Comparison of ENCODE assay signal across 1 cellular context in genomic region chr1:29944253-29944652, GRCh38.
TF ChIP-seq lines count a peak whose summit lies in the region.

No MANE protein-coding gene starts in this region.

TF ChIP-seq in K562, 482 proteins besides CTCF, POLR2A, EP300 and RAD21 (continued from another document and continues in another):
- TF ChIP-seq MITF (IDR thresholded peaks at IDR 0.05), result no peak
- no peak for TF ChIP-seq GTF2B (IDR thresholded peaks at IDR 0.05; ENCODE audit: extremely low read depth, insufficient read length)
- TF ChIP-seq ZNF699 (CRISPR knock-in tag; IDR thresholded peaks at IDR 0.05; ENCODE audit: insufficient replicate concordance), result no peak
- TF ChIP-seq TCF3 (CRISPR knock-in tag; IDR thresholded peaks at IDR 0.05), result no peak
- TF ChIP-seq PCBP2 (IDR thresholded peaks at IDR 0.05; ENCODE audit: low read depth, low read length, poor library complexity, severe bottlenecking), result no peak
- TF ChIP-seq ELF1 (tag; IDR thresholded peaks at IDR 0.05), result peak; percentile 81
- TF ChIP-seq ZNF780A (CRISPR knock-in tag; IDR thresholded peaks at IDR 0.05), result no peak
- no peak for TF ChIP-seq ETS1 (conservative IDR thresholded peaks at IDR 0.05; ENCODE audit: control insufficient read depth, low read depth, low read length)
- no peak for TF ChIP-seq HMGN3 (IDR thresholded peaks at IDR 0.05; ENCODE audit: borderline replicate concordance, extremely low read depth, insufficient read length, low read depth, low read length)
- TF ChIP-seq RFX1 (IDR thresholded peaks at IDR 0.05), result no peak
- TF ChIP-seq ZMIZ1 (IDR thresholded peaks at IDR 0.05; ENCODE audit: low read depth in 2 of 2, low read length in 2 of 2), result no peak
- TF ChIP-seq ZSCAN32 (CRISPR knock-in tag; IDR thresholded peaks at IDR 0.05), result no peak
- TF ChIP-seq XRCC5 (IDR thresholded peaks at IDR 0.05; ENCODE audit: low read depth, low read length), result no peak
- no peak for TF ChIP-seq HNRNPK (IDR thresholded peaks at IDR 0.05; ENCODE audit: low read depth, low read length, poor library complexity, severe bottlenecking)
- TF ChIP-seq ZBTB1 (CRISPR knock-in tag; IDR thresholded peaks at IDR 0.05; ENCODE audit: borderline replicate concordance, low read depth), result no peak
- TF ChIP-seq KLF13 (tag; IDR thresholded peaks at IDR 0.05; ENCODE audit: borderline replicate concordance, low read depth), result no peak
- peak; percentile 34; the same call in 1 of the 2 replicates for TF ChIP-seq C11orf30 (IDR thresholded peaks at IDR 0.05; ENCODE audit: low read depth)
- TF ChIP-seq ZNF197 (CRISPR knock-in tag; IDR thresholded peaks at IDR 0.05; ENCODE audit: low read depth), result no peak
- TF ChIP-seq MAFG (tag; conservative IDR thresholded peaks at IDR 0.05), result no peak
- TF ChIP-seq ZNF398 (CRISPR knock-in tag; IDR thresholded peaks at IDR 0.05), result no peak
- peak; percentile 52; the same call in 1 of the 2 replicates for TF ChIP-seq KLF1 (tag; IDR thresholded peaks at IDR 0.05)
- no peak for TF ChIP-seq MBD1 (CRISPR knock-in tag; IDR thresholded peaks at IDR 0.05)
- TF ChIP-seq CCNT2 (IDR thresholded peaks at IDR 0.05; ENCODE audit: borderline replicate concordance, extremely low read depth, insufficient read length, low read depth, low read length), result no peak
- TF ChIP-seq ZNF143 (CRISPR knock-in tag; IDR thresholded peaks at IDR 0.05), result no peak
- TF ChIP-seq ATF3 (IDR thresholded peaks at IDR 0.05), result no peak
- TF ChIP-seq ATF3 (CRISPR knock-in tag; conservative IDR thresholded peaks at IDR 0.05), result no peak
- no peak for TF ChIP-seq SMAD3 (CRISPR knock-in tag; conservative IDR thresholded peaks at IDR 0.05)
- TF ChIP-seq ZNF124 (CRISPR knock-in tag; IDR thresholded peaks at IDR 0.05), result no peak
- no peak for TF ChIP-seq EGR1 (conservative IDR thresholded peaks at IDR 0.05)
- no peak for TF ChIP-seq KLF6 (CRISPR knock-in tag; IDR thresholded peaks at IDR 0.05; ENCODE audit: borderline replicate concordance)
- TF ChIP-seq MYBL2 (IDR thresholded peaks at IDR 0.05; ENCODE audit: low read depth), result no peak
- no peak for TF ChIP-seq MYBL2 (CRISPR knock-in tag; IDR thresholded peaks at IDR 0.05; ENCODE audit: borderline replicate concordance)
- no peak for TF ChIP-seq ZNF586 (CRISPR knock-in tag; conservative IDR thresholded peaks at IDR 0.05)
- no peak for TF ChIP-seq ZNF133 (CRISPR knock-in tag; IDR thresholded peaks at IDR 0.05)
- TF ChIP-seq FOXJ3 (CRISPR knock-in tag; IDR thresholded peaks at IDR 0.05), result no peak
- TF ChIP-seq L3MBTL2 (IDR thresholded peaks at IDR 0.05), result no peak
- no peak for TF ChIP-seq SMARCA4 (IDR thresholded peaks at IDR 0.05)
- no peak for TF ChIP-seq CHCHD3 (CRISPR knock-in tag; IDR thresholded peaks at IDR 0.05)
- TF ChIP-seq ZZZ3 (IDR thresholded peaks at IDR 0.05), result no peak
- TF ChIP-seq MGA (IDR thresholded peaks at IDR 0.05), result no peak
